25 cellular contexts compared by ENCODE assay signal in the genomic region with DNA sequence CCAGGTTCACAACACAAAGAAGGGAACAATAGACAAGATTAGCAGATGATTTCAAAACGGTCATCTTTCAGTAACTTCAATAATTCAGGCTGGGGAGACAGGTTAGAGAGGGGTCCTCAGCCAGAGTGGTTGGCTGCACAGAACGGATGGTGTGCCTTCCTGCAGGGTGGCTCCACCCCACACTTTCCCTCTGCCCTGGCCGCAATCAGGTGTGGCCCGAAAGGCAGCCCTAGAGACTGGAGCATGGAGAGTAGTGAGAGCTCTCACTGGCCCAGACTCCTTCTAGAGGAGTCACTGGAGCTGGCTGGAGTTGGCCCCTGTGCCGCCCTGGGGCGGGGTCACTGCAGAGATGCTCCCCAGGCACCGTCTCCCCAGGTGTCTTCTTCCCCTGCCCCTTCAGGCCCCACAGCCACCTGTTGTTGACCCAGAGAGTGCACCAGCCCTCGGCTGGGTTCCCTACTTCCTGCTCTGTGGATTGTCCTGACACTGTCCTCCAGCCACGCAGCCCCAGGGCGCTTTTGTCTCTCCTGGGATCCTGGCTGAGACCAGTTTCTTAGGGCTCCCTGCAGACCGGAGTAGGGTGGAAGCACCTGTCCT.
DNase-seq lines count a peak whose midpoint lies in the region; ATAC-seq and TF ChIP-seq lines count a peak whose summit lies in the region.
"Had no signal": no experiment of that assay in that cellular context is flagged by ENCODE, and none has a peak within 500 bp of the region (broad histone marks: within the 10 kb centered on the region; RNA-seq: fewer than 3 reads in every experiment).

No MANE protein-coding gene starts in this region.

- H3K9me3 Mint-ChIP-seq in natural killer cell treated with Interleukin-12 subunit alpha and Interleukin-12 subunit beta and Interleukin-15 and Interleukin-18, amount 100 ng/mL, for 72 hours, result no peaks in the 10 kb centered on the region
- H3K9me3 Mint-ChIP-seq in natural killer cell, result no peaks in the 10 kb centered on the region
- H3K9me3 Mint-ChIP-seq in activated CD4-positive, alpha-beta T cell treated with anti-CD3 and anti-CD28 coated beads for 36 hours (ENCODE audit: low read depth), result no peaks in the 10 kb centered on the region
- H3K9me3 Mint-ChIP-seq: activated B cell treated with CpG ODN at 0.5 μM for 24 hours; activated CD8-positive, alpha-beta T cell treated with anti-CD3 and anti-CD28 coated beads for 36 hours; activated naive CD4-positive, alpha-beta T cell treated with anti-CD3 and anti-CD28 coated beads, Interleukin-2, amount 10 ng/mL, durations not matched to agents 7 days and 5 days; activated T-cell treated with anti-CD3 and anti-CD28 coated beads, Interleukin-2, amount 50 U/mL, for 24 hours; CD4-positive, alpha-beta memory T cell; T-helper 2 cell treated with Interferon-gamma antibody and Interleukin-4, amounts not matched to agents 5 μg/mL and 100 μg/mL, for 36 hours had no signal

- DNase-seq in natural killer cell treated with Interleukin-12 subunit alpha and Interleukin-12 subunit beta and Interleukin-15 and Interleukin-18, amount 100 ng/mL, for 72 hours (ENCODE audit: low spot score), result no peak
- DNase-seq in natural killer cell (no peak), PC-3 (peak; percentile 41), left colon (peak; percentile 52 to 54), aorta (peak; percentile 27 to 57), GF-D8 (lab: John Stamatoyannopoulos, UW) (no peak)
- DNase-seq in activated CD4-positive, alpha-beta T cell treated with anti-CD3 and anti-CD28 coated beads for 36 hours, result no peak
- DNase-seq: activated B cell treated with CpG ODN at 0.5 μM for 24 hours; activated CD8-positive, alpha-beta T cell treated with anti-CD3 and anti-CD28 coated beads for 36 hours; activated naive CD4-positive, alpha-beta T cell treated with anti-CD3 and anti-CD28 coated beads, Interleukin-2, amount 10 ng/mL, durations not matched to agents 7 days and 5 days; activated T-cell treated with anti-CD3 and anti-CD28 coated beads, Interleukin-2, amount 50 U/mL, for 24 hours; CD4-positive, alpha-beta memory T cell; cerebellar nuclear complex; effector CD4-positive, alpha-beta T cell; hippocampal formation; KG1; naive thymus-derived CD8-positive, alpha-beta T cell; NCI-H524 treated with DMSO at 0.1 percent for 48 hours; sigmoid colon had no signal

- no peak overlapping the region for H3K27ac ChIP-seq in PC-3 (ENCODE audit: low read length)
- no peak overlapping the region for H3K27ac ChIP-seq in aorta (ENCODE audit: low read depth in 1 of 2, low read length in 2 of 2)
- H3K27ac ChIP-seq: ascending aorta, sigmoid colon, SK-N-MC had no signal

- H4K20me1 ChIP-seq in PC-3 (ENCODE audit: low read length), result no peaks in the 10 kb centered on the region

- H3K36me3 Mint-ChIP-seq in natural killer cell treated with Interleukin-12 subunit alpha and Interleukin-12 subunit beta and Interleukin-15 and Interleukin-18, amount 100 ng/mL, for 72 hours, result no peaks in the 10 kb centered on the region
- H3K36me3 Mint-ChIP-seq in natural killer cell, result no peaks in the 10 kb centered on the region
- H3K36me3 Mint-ChIP-seq in activated CD4-positive, alpha-beta T cell treated with anti-CD3 and anti-CD28 coated beads for 36 hours (ENCODE audit: low read depth), result no peaks in the 10 kb centered on the region
- H3K36me3 Mint-ChIP-seq: activated naive CD4-positive, alpha-beta T cell treated with anti-CD3 and anti-CD28 coated beads, Interleukin-2, amount 10 ng/mL, durations not matched to agents 7 days and 5 days; CD4-positive, alpha-beta memory T cell; memory B cell; naive thymus-derived CD8-positive, alpha-beta T cell had no signal

- POLR2A ChIA-PET in PC-3 (lab: Charles Lee; ENCODE audit: unreplicated experiment), result no interaction called here
- POLR2A ChIA-PET in activated CD4-positive, alpha-beta T cell treated with anti-CD3 and anti-CD28 coated beads for 36 hours (lab: Charles Lee), result no interaction called here

- H3K4me1 ChIP-seq in PC-3 (ENCODE audit: insufficient read depth, low read length) (peaks cover 35% of the 10 kb centered on the region), aorta (ENCODE audit: control insufficient read depth in 1 of 2, insufficient read depth in 2 of 2, low read length in 2 of 2) (no peaks in the 10 kb centered on the region)
- H3K4me1 ChIP-seq: ascending aorta had no signal

- no peaks in the 10 kb centered on the region for H3K4me1 Mint-ChIP-seq in natural killer cell treated with Interleukin-12 subunit alpha and Interleukin-12 subunit beta and Interleukin-15 and Interleukin-18, amount 100 ng/mL, for 72 hours (ENCODE audit: low read depth in 2 of 2)
- H3K4me1 Mint-ChIP-seq in natural killer cell, result no peaks in the 10 kb centered on the region
- no peaks in the 10 kb centered on the region for H3K4me1 Mint-ChIP-seq in activated CD4-positive, alpha-beta T cell treated with anti-CD3 and anti-CD28 coated beads for 36 hours
- H3K4me1 Mint-ChIP-seq: activated naive CD4-positive, alpha-beta T cell treated with anti-CD3 and anti-CD28 coated beads, Interleukin-2, amount 10 ng/mL, durations not matched to agents 7 days and 5 days; CD4-positive, alpha-beta memory T cell had no signal

- peaks cover 13 to 15% of the 10 kb centered on the region in 2 donors for H3K27me3 Mint-ChIP-seq in natural killer cell treated with Interleukin-12 subunit alpha and Interleukin-12 subunit beta and Interleukin-15 and Interleukin-18, amount 100 ng/mL, for 72 hours
- H3K27me3 Mint-ChIP-seq in natural killer cell (ENCODE audit: low read depth in 2 of 2), result peaks cover 3 to 8% of the 10 kb centered on the region in 2 donors
- H3K27me3 Mint-ChIP-seq in activated CD4-positive, alpha-beta T cell treated with anti-CD3 and anti-CD28 coated beads for 36 hours, result peaks cover 3% of the 10 kb centered on the region
- H3K27me3 Mint-ChIP-seq: activated B cell treated with CpG ODN at 0.5 μM for 24 hours; activated naive CD4-positive, alpha-beta T cell treated with anti-CD3 and anti-CD28 coated beads, Interleukin-2, amount 10 ng/mL, durations not matched to agents 7 days and 5 days had no signal

- 91 to 94% methylated on average over 11 of the region's 11 CpGs for WGBS in aorta, 2 donors

- H3K9me2 ChIP-seq in PC-3 (replicated peaks; ENCODE audit: low read length), result no peaks in the 10 kb centered on the region

- H3F3A ChIP-seq in PC-3 (ENCODE audit: low read length, unreplicated experiment), result no peaks in the 10 kb centered on the region

- peak; percentile 29 to 32 for ATAC-seq in natural killer cell treated with Interleukin-12 subunit alpha and Interleukin-12 subunit beta and Interleukin-15 and Interleukin-18, amount 100 ng/mL, for 72 hours
- ATAC-seq in natural killer cell, result no peak
- ATAC-seq in PC-3, result peak; percentile 54
- ATAC-seq in left colon, result peak; percentile 82
- no peak for ATAC-seq in aorta (ENCODE audit: low FRiP score)
- no peak for ATAC-seq in HG03520 (IDR thresholded peaks at IDR 0.05; ENCODE audit: unreplicated experiment)
- ATAC-seq in activated CD4-positive, alpha-beta T cell treated with anti-CD3 and anti-CD28 coated beads for 36 hours, result no peak
- ATAC-seq: activated CD8-positive, alpha-beta T cell treated with anti-CD3 and anti-CD28 coated beads for 36 hours; esophagus mucosa; naive thymus-derived CD8-positive, alpha-beta T cell had no signal

- intact Hi-C loops in natural killer cell (cut with micrococcal nuclease), result no loop called here
- intact Hi-C loops in PC-3 (cut with micrococcal nuclease), result no loop called here
- intact Hi-C loops in left colon (cut with DNase I, micrococcal nuclease), result no loop called here
- intact Hi-C loops in aorta (cut with DNase I), result no loop called here
- intact Hi-C loops in activated CD4-positive, alpha-beta T cell treated with anti-CD3 and anti-CD28 coated beads for 36 hours (cut with DNase I, micrococcal nuclease), result no loop called here

- TF ChIP-seq CTCF in natural killer cell (IDR thresholded peaks at IDR 0.05), result no peak
- no peak for TF ChIP-seq CTCF in PC-3 (conservative IDR thresholded peaks at IDR 0.05; ENCODE audit: low read depth, low read length)

- H2AFZ ChIP-seq in PC-3 (ENCODE audit: low read length), result no peak overlapping the region

- H3K4me3 Mint-ChIP-seq in natural killer cell treated with Interleukin-12 subunit alpha and Interleukin-12 subunit beta and Interleukin-15 and Interleukin-18, amount 100 ng/mL, for 72 hours, result no peak overlapping the region
- H3K4me3 Mint-ChIP-seq in natural killer cell, result no peak overlapping the region
- no peak overlapping the region for H3K4me3 Mint-ChIP-seq in activated CD4-positive, alpha-beta T cell treated with anti-CD3 and anti-CD28 coated beads for 36 hours
- H3K4me3 Mint-ChIP-seq: activated B cell treated with CpG ODN at 0.5 μM for 24 hours; activated CD8-positive, alpha-beta T cell treated with anti-CD3 and anti-CD28 coated beads for 36 hours; activated naive CD4-positive, alpha-beta T cell treated with anti-CD3 and anti-CD28 coated beads, Interleukin-2, amount 10 ng/mL, durations not matched to agents 7 days and 5 days; activated T-cell treated with anti-CD3 and anti-CD28 coated beads, Interleukin-2, amount 50 U/mL, for 24 hours; CD4-positive, alpha-beta memory T cell; memory B cell; naive thymus-derived CD8-positive, alpha-beta T cell; T-helper 2 cell treated with Interferon-gamma antibody and Interleukin-4, amounts not matched to agents 5 μg/mL and 100 μg/mL, for 36 hours had no signal

- H3K79me2 ChIP-seq in PC-3 (ENCODE audit: low read length), result no peaks in the 10 kb centered on the region

- H3K27me3 ChIP-seq in PC-3 (ENCODE audit: low read length) (no peaks in the 10 kb centered on the region), aorta (ENCODE audit: control insufficient read depth in 1 of 2, insufficient read depth in 2 of 2, low read length in 1 of 2) (no peaks in the 10 kb centered on the region)
- H3K27me3 ChIP-seq: ascending aorta, sigmoid colon had no signal

- H3K27ac Mint-ChIP-seq in natural killer cell treated with Interleukin-12 subunit alpha and Interleukin-12 subunit beta and Interleukin-15 and Interleukin-18, amount 100 ng/mL, for 72 hours, result no peak overlapping the region
- no peak overlapping the region for H3K27ac Mint-ChIP-seq in natural killer cell
- no peak overlapping the region for H3K27ac Mint-ChIP-seq in activated CD4-positive, alpha-beta T cell treated with anti-CD3 and anti-CD28 coated beads for 36 hours
- H3K27ac Mint-ChIP-seq: activated B cell treated with CpG ODN at 0.5 μM for 24 hours; activated CD8-positive, alpha-beta T cell treated with anti-CD3 and anti-CD28 coated beads for 36 hours; activated naive CD4-positive, alpha-beta T cell treated with anti-CD3 and anti-CD28 coated beads, Interleukin-2, amount 10 ng/mL, durations not matched to agents 7 days and 5 days; activated T-cell treated with anti-CD3 and anti-CD28 coated beads, Interleukin-2, amount 50 U/mL, for 24 hours; CD4-positive, alpha-beta memory T cell; memory B cell; naive thymus-derived CD8-positive, alpha-beta T cell; T-helper 2 cell treated with Interferon-gamma antibody and Interleukin-4, amounts not matched to agents 5 μg/mL and 100 μg/mL, for 36 hours had no signal

- H3K36me3 ChIP-seq in PC-3 (ENCODE audit: low read depth, low read length) (0 out of 2 replicates have a peak, but pooled peaks cover 2% of the 10 kb centered on the region), aorta (ENCODE audit: control insufficient read depth in 1 of 2, insufficient read depth in 2 of 2, low read length in 1 of 2) (no peaks in the 10 kb centered on the region)
- H3K36me3 ChIP-seq: ascending aorta, sigmoid colon had no signal

- H3K4me2 ChIP-seq in PC-3 (ENCODE audit: low read length), result no peak overlapping the region

- no TSS peak for BruUV-seq in PC-3 (replicated peaks; lab: Mats Ljungman, UMichigan)

- CTCF ChIA-PET in PC-3 (lab: Charles Lee), result no interaction called here
- CTCF ChIA-PET in activated CD4-positive, alpha-beta T cell treated with anti-CD3 and anti-CD28 coated beads for 36 hours (lab: Charles Lee), result interaction anchor here (0.6 to 0.7 kb wide), 2 partner anchors 67 to 1024 kb away, joined by 3 read pairs; no protein-coding TSS in a partner anchor

- no peaks in the 10 kb centered on the region for H3K9me3 ChIP-seq in PC-3 (ENCODE audit: low read length)
- H3K9me3 ChIP-seq in aorta (ENCODE audit: control insufficient read depth, low read length), result no peaks in the 10 kb centered on the region
- H3K9me3 ChIP-seq: ascending aorta, sigmoid colon had no signal

- H3K9ac ChIP-seq in PC-3 (ENCODE audit: low read length), result no peak overlapping the region

- no peak overlapping the region for H3K4me3 ChIP-seq in PC-3 (ENCODE audit: low read length)
- no peak overlapping the region for H3K4me3 ChIP-seq in aorta (ENCODE audit: low read length in 2 of 2)
- H3K4me3 ChIP-seq: ascending aorta, sigmoid colon, SK-N-MC had no signal

Comparison
In these comparisons a context has a peak if more than half of its experiments do, and no peak if none do; other contexts are left out.
1. ATAC-seq: peak in natural killer cell treated with Interleukin-12 subunit alpha and Interleukin-12 subunit beta and Interleukin-15 and Interleukin-18, amount 100 ng/mL, for 72 hours (2 of 2), PC-3 (single experiment) and left colon (single experiment); none in natural killer cell (0 of 3), aorta (single experiment), HG03520 (single experiment) and activated CD4-positive, alpha-beta T cell treated with anti-CD3 and anti-CD28 coated beads for 36 hours (single experiment).
2. DNase-seq: peak in PC-3 (single experiment), left colon (2 of 2) and aorta (2 of 2); none in natural killer cell treated with Interleukin-12 subunit alpha and Interleukin-12 subunit beta and Interleukin-15 and Interleukin-18, amount 100 ng/mL, for 72 hours (single experiment), natural killer cell (single experiment), GF-D8 (single experiment) and activated CD4-positive, alpha-beta T cell treated with anti-CD3 and anti-CD28 coated beads for 36 hours (single experiment).